1 cellular context compared by ENCODE assay signal in the genomic region with DNA sequence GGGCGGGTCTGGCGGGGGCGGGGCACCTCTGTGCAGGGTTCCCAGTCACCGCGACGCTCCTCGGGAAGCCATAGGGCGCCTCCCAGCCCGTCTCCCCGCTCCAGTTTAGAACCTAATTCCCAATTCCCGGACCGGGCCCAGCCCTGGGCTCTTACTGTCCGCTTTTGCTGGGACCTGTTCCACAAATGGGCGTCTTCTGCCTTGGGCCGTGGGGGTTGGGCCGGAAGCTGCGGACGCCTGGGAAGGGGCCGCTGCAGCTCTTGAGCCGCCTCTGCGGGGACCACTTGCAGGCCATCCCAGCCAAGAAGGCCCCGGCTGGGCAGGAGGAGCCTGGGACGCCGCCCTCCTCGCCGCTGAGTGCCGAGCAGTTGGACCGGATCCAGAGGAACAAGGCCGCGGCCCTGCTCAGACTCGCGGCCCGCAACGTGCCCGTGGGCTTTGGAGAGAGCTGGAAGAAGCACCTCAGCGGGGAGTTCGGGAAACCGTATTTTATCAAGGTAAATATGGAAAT.
TF ChIP-seq lines count a peak whose summit lies in the region.

No MANE protein-coding gene starts in this region.

TF ChIP-seq in SK-N-SH treated with all-trans-retinoic acid at 6 μM for 48 hours, 23 proteins besides CTCF, POLR2A, EP300 and RAD21 (continued from another document):
- TF ChIP-seq, protein P1, sequence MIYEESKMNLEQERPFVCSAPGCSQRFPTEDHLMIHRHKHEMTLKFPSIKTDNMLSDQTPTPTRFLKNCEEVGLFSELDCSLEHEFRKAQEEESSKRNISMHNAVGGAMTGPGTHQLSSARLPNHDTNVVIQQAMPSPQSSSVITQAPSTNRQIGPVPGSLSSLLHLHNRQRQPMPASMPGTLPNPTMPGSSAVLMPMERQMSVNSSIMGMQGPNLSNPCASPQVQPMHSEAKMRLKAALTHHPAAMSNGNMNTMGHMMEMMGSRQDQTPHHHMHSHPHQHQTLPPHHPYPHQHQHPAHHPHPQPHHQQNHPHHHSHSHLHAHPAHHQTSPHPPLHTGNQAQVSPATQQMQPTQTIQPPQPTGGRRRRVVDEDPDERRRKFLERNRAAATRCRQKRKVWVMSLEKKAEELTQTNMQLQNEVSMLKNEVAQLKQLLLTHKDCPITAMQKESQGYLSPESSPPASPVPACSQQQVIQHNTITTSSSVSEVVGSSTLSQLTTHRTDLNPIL (CRISPR knock-in tag; IDR thresholded peaks at IDR 0.05; ENCODE audit: low read depth): no peak
- TF ChIP-seq POU6F1 (CRISPR knock-in tag; IDR thresholded peaks at IDR 0.05; ENCODE audit: borderline replicate concordance, low read depth): no peak
- no peak for TF ChIP-seq ZFP30 (CRISPR knock-in tag; IDR thresholded peaks at IDR 0.05)
